In genomic region chr2:13014783-13015182, GRCh38 we compare ENCODE assay signal across 18 cellular contexts.
"Had no signal": no experiment of that assay in that cellular context is flagged by ENCODE, and none has a peak within 500 bp of the region (broad histone marks: within the 10 kb centered on the region; RNA-seq: fewer than 3 reads in every experiment).

No MANE protein-coding gene starts in this region.

- DNase-seq: activated CD4-positive, alpha-beta T cell treated with anti-CD3 and anti-CD28 coated beads for 1 hour; activated CD4-positive, alpha-beta T cell treated with anti-CD3 and anti-CD28 coated beads, Interleukin-2, amount 50 U/mL, for 4 hours; activated effector memory CD4-positive, alpha-beta T cell treated with anti-CD3 and anti-CD28 coated beads, Interleukin-2, amount 50 U/mL, for 16 hours; activated naive CD4-positive, alpha-beta T cell treated with anti-CD3 and anti-CD28 coated beads, Interleukin-2, amount 50 U/mL, for 16 hours; activated T-cell treated with anti-CD3 and anti-CD28 coated beads, Interleukin-2, amount 50 U/mL, for 72 hours; cortex of kidney; erythroblast; heart left ventricle; kidney; occipital lobe; posterior cingulate gyrus; spleen; stimulated activated CD4-positive, alpha-beta T cell treated with anti-CD3 and anti-CD28 coated beads, Interleukin-4, amount 100 ng/mL, for 4 hours; testis; WERI-Rb-1 had no signal

- ATAC-seq: activated T-cell treated with anti-CD3 and anti-CD28 coated beads, Interleukin-2, amount 50 U/mL, for 72 hours; heart left ventricle; left lobe of liver; natural killer cell treated with Interleukin-12 subunit alpha and Interleukin-12 subunit beta and Interleukin-15 and Interleukin-18, amount 100 ng/mL, for 72 hours; stimulated activated memory B cell treated with anti-CD40 and anti-IgM and Interleukin-4, amounts not matched to agents 10 μg/mL and 1 μg/mL and 100 μg/mL, for 72 hours had no signal
